In the genomic region with DNA sequence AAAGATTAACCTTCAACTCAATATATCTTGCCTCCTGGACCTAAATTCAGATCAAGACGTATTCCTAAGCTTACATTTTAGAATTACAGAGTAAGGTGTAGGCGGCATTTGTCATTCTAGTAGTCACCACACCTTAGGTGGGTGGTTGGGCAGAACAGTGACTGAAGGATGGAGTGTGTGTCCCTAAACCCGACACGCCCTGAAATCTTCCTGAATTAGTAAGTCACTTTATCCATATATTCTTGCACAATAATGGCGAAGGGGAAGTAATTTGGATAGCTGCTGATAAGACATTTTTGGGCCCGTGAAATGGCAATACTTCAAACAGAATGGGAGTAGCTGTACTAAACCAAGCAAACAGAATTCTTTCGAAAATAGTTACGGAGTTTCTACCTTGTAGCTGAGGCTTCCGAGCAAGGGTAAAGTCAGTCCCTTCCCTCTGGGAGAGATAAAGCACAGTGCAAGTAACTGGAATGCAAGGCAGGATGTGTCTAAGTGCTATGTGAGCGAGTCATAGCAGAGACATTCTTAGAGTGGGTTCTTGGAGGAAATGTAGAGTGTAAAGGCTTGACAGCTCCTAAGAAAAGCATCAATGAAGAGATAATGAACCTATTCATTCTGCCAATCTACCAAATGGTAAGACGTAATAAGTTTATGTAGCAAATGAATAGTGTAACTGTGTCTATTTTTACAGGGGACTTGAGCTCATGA, we compare ENCODE assay signal across 13 cellular contexts.
A peak's percentile ranks its signal among the peaks of the same experiment; 100 is the strongest.
DNase-seq lines count a peak whose midpoint lies in the region; ATAC-seq, FAIRE-seq and TF ChIP-seq lines count a peak whose summit lies in the region.
"Had no signal": no experiment of that assay in that cellular context is flagged by ENCODE, and none has a peak within 500 bp of the region (broad histone marks: within the 10 kb centered on the region; RNA-seq: fewer than 3 reads in every experiment).

No MANE protein-coding gene starts in this region.

- H3K27ac Mint-ChIP-seq in stimulated activated naive B cell treated with anti-CD40 and anti-IgM and Interleukin-4, amounts not matched to agents 10 μg/mL and 1 μg/mL and 100 μg/mL, for 72 hours: no peak overlapping the region
- H3K27ac Mint-ChIP-seq in stimulated activated memory B cell treated with anti-CD40 and anti-IgM and Interleukin-4, amounts not matched to agents 10 μg/mL and 1 μg/mL and 100 μg/mL, for 72 hours: no peak overlapping the region
- H3K27ac Mint-ChIP-seq: activated naive CD4-positive, alpha-beta T cell treated with anti-CD3 and anti-CD28 coated beads for 36 hours; CD8-positive, alpha-beta memory T cell; effector memory CD8-positive, alpha-beta T cell had no signal

- no peaks in the 10 kb centered on the region for H3K27me3 Mint-ChIP-seq in stimulated activated naive B cell treated with anti-CD40 and anti-IgM and Interleukin-4, amounts not matched to agents 10 μg/mL and 1 μg/mL and 100 μg/mL, for 72 hours
- H3K27me3 Mint-ChIP-seq in stimulated activated memory B cell treated with anti-CD40 and anti-IgM and Interleukin-4, amounts not matched to agents 10 μg/mL and 1 μg/mL and 100 μg/mL, for 72 hours: no peaks in the 10 kb centered on the region
- H3K27me3 Mint-ChIP-seq: effector memory CD8-positive, alpha-beta T cell had no signal

- in situ Hi-C loops in KBM-7 (cut with MboI; ENCODE audit: low pct_unique_long_range_greater_than_20kb, low sequenced_read_pairs): no loop called here

- H3K9me3 ChIP-seq in lung (ENCODE audit: control insufficient read depth in 2 of 2, insufficient read depth in 1 of 2, low read length in 1 of 2): no peaks in the 10 kb centered on the region

- H3K9me3 Mint-ChIP-seq in stimulated activated naive B cell treated with anti-CD40 and anti-IgM and Interleukin-4, amounts not matched to agents 10 μg/mL and 1 μg/mL and 100 μg/mL, for 72 hours: no peaks in the 10 kb centered on the region
- H3K9me3 Mint-ChIP-seq in stimulated activated memory B cell treated with anti-CD40 and anti-IgM and Interleukin-4, amounts not matched to agents 10 μg/mL and 1 μg/mL and 100 μg/mL, for 72 hours: no peaks in the 10 kb centered on the region
- H3K9me3 Mint-ChIP-seq: activated naive CD4-positive, alpha-beta T cell treated with anti-CD3 and anti-CD28 coated beads for 36 hours; CD8-positive, alpha-beta memory T cell; effector memory CD8-positive, alpha-beta T cell had no signal

- peak; percentile 44 for ATAC-seq in lung (ENCODE audit: insufficient read depth, low FRiP score)
- no peak for ATAC-seq in stimulated activated naive B cell treated with anti-CD40 and anti-IgM and Interleukin-4, amounts not matched to agents 10 μg/mL and 1 μg/mL and 100 μg/mL, for 72 hours (replicated peaks)
- ATAC-seq in stimulated activated memory B cell treated with anti-CD40 and anti-IgM and Interleukin-4, amounts not matched to agents 10 μg/mL and 1 μg/mL and 100 μg/mL, for 72 hours: no peak
- ATAC-seq: effector memory CD8-positive, alpha-beta T cell; left colon had no signal

- TF ChIP-seq CTCF in AG09309 (IDR thresholded peaks at IDR 0.05; ENCODE audit: control insufficient read depth, insufficient read depth, low read depth, low read length, missing control alignments): no peak
- no peak for TF ChIP-seq CTCF in bronchial epithelial cell (IDR thresholded peaks at IDR 0.05; ENCODE audit: insufficient read depth, low read length, severe bottlenecking)
- no peak for TF ChIP-seq CTCF in lung (IDR thresholded peaks at IDR 0.05; ENCODE audit: control extremely low read depth, extremely low read depth)

- no peak for FAIRE-seq in bronchial epithelial cell (lab: Jason Lieb, UNC)

- no peak overlapping the region for H3K27ac ChIP-seq in lung (ENCODE audit: low read depth in 1 of 2, low read length in 1 of 2)

- H3K4me1 ChIP-seq in lung (ENCODE audit: control insufficient read depth in 2 of 2, insufficient read depth in 2 of 2, low read length in 2 of 2): no peaks in the 10 kb centered on the region

- 63 to 81% methylated on average over 11 of the region's 11 CpGs for WGBS in lung, 2 donors

- H3K4me3 Mint-ChIP-seq in stimulated activated naive B cell treated with anti-CD40 and anti-IgM and Interleukin-4, amounts not matched to agents 10 μg/mL and 1 μg/mL and 100 μg/mL, for 72 hours: no peak overlapping the region
- H3K4me3 Mint-ChIP-seq in stimulated activated memory B cell treated with anti-CD40 and anti-IgM and Interleukin-4, amounts not matched to agents 10 μg/mL and 1 μg/mL and 100 μg/mL, for 72 hours: no peak overlapping the region
- H3K4me3 Mint-ChIP-seq: activated naive CD4-positive, alpha-beta T cell treated with anti-CD3 and anti-CD28 coated beads for 36 hours; CD8-positive, alpha-beta memory T cell; effector memory CD8-positive, alpha-beta T cell had no signal

- no peaks in the 10 kb centered on the region for H3K27me3 ChIP-seq in bronchial epithelial cell (ENCODE audit: control insufficient read depth, insufficient read depth, low read length)
- H3K27me3 ChIP-seq in lung (ENCODE audit: control insufficient read depth, insufficient read depth): no peaks in the 10 kb centered on the region

- H3K4me1 Mint-ChIP-seq in stimulated activated naive B cell treated with anti-CD40 and anti-IgM and Interleukin-4, amounts not matched to agents 10 μg/mL and 1 μg/mL and 100 μg/mL, for 72 hours: peaks cover 2 to 25% of the 10 kb centered on the region in 2 donors
- peaks cover 4% of the 10 kb centered on the region for H3K4me1 Mint-ChIP-seq in stimulated activated memory B cell treated with anti-CD40 and anti-IgM and Interleukin-4, amounts not matched to agents 10 μg/mL and 1 μg/mL and 100 μg/mL, for 72 hours
- H3K4me1 Mint-ChIP-seq: CD8-positive, alpha-beta memory T cell had no signal

- H3K4me3 ChIP-seq in AG09309 (ENCODE audit: control insufficient read depth, low read depth, low read length): no peak overlapping the region
- H3K4me3 ChIP-seq in bronchial epithelial cell (ENCODE audit: low read depth, low read length): no peak overlapping the region
- H3K4me3 ChIP-seq in lung: no peak overlapping the region

- peaks cover 9 to 18% of the 10 kb centered on the region in 2 donors for H3K36me3 Mint-ChIP-seq in stimulated activated naive B cell treated with anti-CD40 and anti-IgM and Interleukin-4, amounts not matched to agents 10 μg/mL and 1 μg/mL and 100 μg/mL, for 72 hours
- no peaks in the 10 kb centered on the region for H3K36me3 Mint-ChIP-seq in stimulated activated memory B cell treated with anti-CD40 and anti-IgM and Interleukin-4, amounts not matched to agents 10 μg/mL and 1 μg/mL and 100 μg/mL, for 72 hours
- H3K36me3 Mint-ChIP-seq: CD8-positive, alpha-beta memory T cell had no signal

- DNase-seq in AG09309 (ENCODE audit: low read depth) (peak; percentile 11), KBM-7 (peak; percentile 20), bronchial epithelial cell (ENCODE audit: low read depth) (peak; percentile 61), lung (ENCODE audit: low spot score) (no peak)
- DNase-seq in activated CD4-positive, alpha-beta T cell treated with anti-CD3 and anti-CD28 coated beads, Interleukin-2, amount 50 U/mL, for 1 hour: no peak
- DNase-seq in stimulated activated CD4-positive, alpha-beta T cell treated with anti-CD3 and anti-CD28 coated beads, Interleukin-12 subunit alpha, Interleukin-12 subunit beta, amount 100 ng/mL, for 4 hours: no peak
- DNase-seq in stimulated activated naive B cell treated with anti-CD40 and anti-IgM and Interleukin-4, amounts not matched to agents 10 μg/mL and 1 μg/mL and 100 μg/mL, for 72 hours: no peak
- DNase-seq: activated naive CD4-positive, alpha-beta T cell treated with anti-CD3 and anti-CD28 coated beads for 36 hours; CD8-positive, alpha-beta memory T cell; effector memory CD8-positive, alpha-beta T cell; left colon; NCI-H1105 had no signal

- H3K36me3 ChIP-seq in bronchial epithelial cell (ENCODE audit: control insufficient read depth, insufficient read depth, low read length) (no peaks in the 10 kb centered on the region), lung (ENCODE audit: control insufficient read depth in 2 of 2, insufficient read depth in 2 of 2, low read length in 2 of 2) (no peaks in the 10 kb centered on the region)

Comparison
In these comparisons a context has a peak if more than half of its experiments do, and no peak if none do; other contexts are left out.
1. DNase-seq: peak in AG09309 (single experiment), KBM-7 (single experiment) and bronchial epithelial cell (single experiment); none in lung (single experiment), activated CD4-positive, alpha-beta T cell treated with anti-CD3 and anti-CD28 coated beads, Interleukin-2, amount 50 U/mL, for 1 hour (single experiment), stimulated activated CD4-positive, alpha-beta T cell treated with anti-CD3 and anti-CD28 coated beads, Interleukin-12 subunit alpha, Interleukin-12 subunit beta, amount 100 ng/mL, for 4 hours (single experiment) and stimulated activated naive B cell treated with anti-CD40 and anti-IgM and Interleukin-4, amounts not matched to agents 10 μg/mL and 1 μg/mL and 100 μg/mL, for 72 hours (single experiment).